ENCODE assay signal across 8 cellular contexts in genomic region chr10:52729259-52730104, GRCh38. TPM values are rescaled to one million over a fixed set of nuclear protein-coding genes. Genes with fewer than 3 reads are reported as not detected.
DNase-seq lines count a peak whose midpoint lies in the region; ATAC-seq and TF ChIP-seq lines count a peak whose summit lies in the region.

No MANE protein-coding gene starts in this region.

- no peak overlapping the region for H3K4me3 Mint-ChIP-seq in mesothelial cell of epicardium

- H3K4me1 Mint-ChIP-seq in mesothelial cell of epicardium, result peaks cover 11% of the 10 kb centered on the region

- H3K9me3 Mint-ChIP-seq in mesothelial cell of epicardium, result peaks cover 18% of the 10 kb centered on the region

- peaks cover 2% of the 10 kb centered on the region for H3K36me3 Mint-ChIP-seq in mesothelial cell of epicardium

- TF ChIP-seq CTCF in mesothelial cell of epicardium (IDR thresholded peaks at IDR 0.05; ENCODE audit: unreplicated experiment), result peak; percentile 42

- DNase-seq in AG08396 (ENCODE audit: low spot score) (peak; percentile 22), NCI-H146 (lab: John Stamatoyannopoulos, UW) (peak; percentile 1), cerebellum (ENCODE audit: low spot score) (peak; percentile 12), mesothelial cell of epicardium (ENCODE audit: low spot score in 2 of 2, unreplicated experiment in 2 of 2) (no peak), HK-2 (ENCODE audit: unreplicated experiment) (no peak)
- DNase-seq in activated CD8-positive, alpha-beta memory T cell treated with anti-CD3 and anti-CD28 coated beads for 24 hours, result no peak

- no peaks in the 10 kb centered on the region for H3K27me3 Mint-ChIP-seq in mesothelial cell of epicardium (ENCODE audit: low read depth)

- no peak overlapping the region for H3K27ac Mint-ChIP-seq in mesothelial cell of epicardium

- ATAC-seq in GM19324 (IDR thresholded peaks at IDR 0.05; ENCODE audit: low FRiP score, unreplicated experiment) (peak; percentile 51), HG03280 (IDR thresholded peaks at IDR 0.05; ENCODE audit: unreplicated experiment) (no peak)

RNA-seq across cellular contexts. Expression of gene MBL2, which starts 43.1 kb away (rescaled TPM):
- not detected for total RNA-seq in cerebellum
- not detected in 3 replicates for total RNA-seq in mesothelial cell of epicardium

Comparison
In these comparisons a context has a peak if more than half of its experiments do, and no peak if none do; other contexts are left out.
1. DNase-seq: peak in AG08396 (single experiment), NCI-H146 (single experiment) and cerebellum (single experiment); none in mesothelial cell of epicardium (0 of 2), HK-2 (single experiment) and activated CD8-positive, alpha-beta memory T cell treated with anti-CD3 and anti-CD28 coated beads for 24 hours (single experiment).